17 cellular contexts compared by ENCODE assay signal in genomic region chr12:16063728-16064127, GRCh38.
"Had no signal": no experiment of that assay in that cellular context is flagged by ENCODE, and none has a peak within 500 bp of the region (broad histone marks: within the 10 kb centered on the region; RNA-seq: fewer than 3 reads in every experiment).

No MANE protein-coding gene starts in this region.

- H3K36me3 ChIP-seq: colonic mucosa, prostate gland, upper lobe of right lung had no signal

- H3K27me3 ChIP-seq: colonic mucosa, testis, upper lobe of right lung had no signal

- H3K9me3 ChIP-seq: colonic mucosa, prostate gland, testis, upper lobe of right lung had no signal

- DNase-seq: activated CD4-positive, alpha-beta memory T cell treated with anti-CD3 and anti-CD28 coated beads for 36 hours; activated effector memory CD4-positive, alpha-beta T cell treated with anti-CD3 and anti-CD28 coated beads, Interleukin-2, amount 50 U/mL, for 16 hours; activated T-cell treated with anti-CD3 and anti-CD28 coated beads, Interleukin-2, amount 50 U/mL, for 4 hours; anterior cingulate cortex; colonic mucosa; effector CD4-positive, alpha-beta T cell; glutamatergic neuron; immature natural killer cell; nucleus accumbens; stimulated activated CD4-positive, alpha-beta T cell treated with anti-CD3 and anti-CD28 coated beads, Interleukin-4, amount 100 ng/mL, for 1 hour; stimulated activated naive CD8-positive, alpha-beta T cell treated with anti-CD3 and anti-CD28 coated beads, Interleukin-15, amount 100 ng/mL, for 72 hours; SW 1271; testis; upper lobe of right lung had no signal

- H3K27ac ChIP-seq: colonic mucosa, prostate gland, testis, upper lobe of right lung had no signal

- H3K4me3 ChIP-seq: colonic mucosa, prostate gland, testis, upper lobe of right lung had no signal

- ATAC-seq: activated naive CD4-positive, alpha-beta T cell treated with anti-CD3 and anti-CD28 coated beads, Interleukin-2, amount 50 U/mL, for 72 hours; activated T-cell treated with anti-CD3 and anti-CD28 coated beads, Interleukin-2, amount 50 U/mL, for 4 hours; natural killer cell treated with Interleukin-12 subunit alpha and Interleukin-12 subunit beta and Interleukin-15 and Interleukin-18, amount 100 ng/mL, for 72 hours; stimulated activated naive CD8-positive, alpha-beta T cell treated with anti-CD3 and anti-CD28 coated beads, Interleukin-15, amount 100 ng/mL, for 72 hours; upper lobe of right lung had no signal
